1 cellular context compared by ENCODE assay signal in genomic region chr1:43524804-43525203, GRCh38.
A peak's percentile ranks its signal among the peaks of the same experiment; 100 is the strongest.
TF ChIP-seq lines count a peak whose summit lies in the region.

No MANE protein-coding gene starts in this region.

TF ChIP-seq in K562, 482 proteins besides CTCF, POLR2A, EP300 and RAD21 (continued from another document and continues in another):
- no peak for TF ChIP-seq CHAMP1 (IDR thresholded peaks at IDR 0.05)
- TF ChIP-seq FOSL1 (tag; conservative IDR thresholded peaks at IDR 0.05), result no peak
- TF ChIP-seq CREB5 (CRISPR knock-in tag; IDR thresholded peaks at IDR 0.05), result no peak
- TF ChIP-seq PYGO2 (tag; IDR thresholded peaks at IDR 0.05), result no peak
- no peak for TF ChIP-seq STAG1 (CRISPR knock-in tag; IDR thresholded peaks at IDR 0.05; ENCODE audit: borderline replicate concordance)
- TF ChIP-seq CBX1 (IDR thresholded peaks at IDR 0.05; ENCODE audit: low read depth), result no peak
- TF ChIP-seq NCOA1 (IDR thresholded peaks at IDR 0.05; ENCODE audit: low read depth), result no peak
- TF ChIP-seq MXI1 (IDR thresholded peaks at IDR 0.05; ENCODE audit: low read depth, low read length), result no peak
- no peak for TF ChIP-seq ZBTB8A (IDR thresholded peaks at IDR 0.05; ENCODE audit: partially characterized antibody)
- TF ChIP-seq STAT6 (CRISPR knock-in tag; IDR thresholded peaks at IDR 0.05), result peak; percentile 23; the same call in 1 of the 2 replicates
- TF ChIP-seq ZNF277 (CRISPR knock-in tag; IDR thresholded peaks at IDR 0.05; ENCODE audit: borderline replicate concordance), result no peak
- TF ChIP-seq ZFP36 (IDR thresholded peaks at IDR 0.05; ENCODE audit: low read depth, low read length, partially characterized antibody), result no peak
- TF ChIP-seq ZNF41 (CRISPR knock-in tag; conservative IDR thresholded peaks at IDR 0.05), result no peak
- no peak for TF ChIP-seq RB1 (IDR thresholded peaks at IDR 0.05; ENCODE audit: low read depth)
- no peak for TF ChIP-seq KLF6 (CRISPR knock-in tag; IDR thresholded peaks at IDR 0.05; ENCODE audit: borderline replicate concordance)
- TF ChIP-seq U2AF1 (optimal IDR thresholded peaks at IDR 0.05; ENCODE audit: low read depth, low read length), result no peak
- no peak for TF ChIP-seq PCBP2 (IDR thresholded peaks at IDR 0.05; ENCODE audit: low read depth, low read length, poor library complexity, severe bottlenecking)
- TF ChIP-seq MBD2 (IDR thresholded peaks at IDR 0.05; ENCODE audit: borderline replicate concordance, low read depth), result no peak
- TF ChIP-seq SMARCB1 (IDR thresholded peaks at IDR 0.05; ENCODE audit: insufficient read length, low read depth), result no peak
- TF ChIP-seq MBD1 (CRISPR knock-in tag; IDR thresholded peaks at IDR 0.05), result no peak
- TF ChIP-seq E2F8 (IDR thresholded peaks at IDR 0.05; ENCODE audit: low read depth, partially characterized antibody), result no peak
- no peak for TF ChIP-seq NBN (IDR thresholded peaks at IDR 0.05; ENCODE audit: low read depth)
- TF ChIP-seq KLF10 (CRISPR knock-in tag; IDR thresholded peaks at IDR 0.05), result no peak
- TF ChIP-seq SPI1 (IDR thresholded peaks at IDR 0.05; ENCODE audit: borderline replicate concordance, low read depth, low read length), result no peak
- no peak for TF ChIP-seq TFAM (CRISPR knock-in tag; conservative IDR thresholded peaks at IDR 0.05)
- peak; percentile 86 for TF ChIP-seq ZNF407 (IDR thresholded peaks at IDR 0.05; ENCODE audit: low read depth)
- no peak for TF ChIP-seq HOMEZ (CRISPR knock-in tag; IDR thresholded peaks at IDR 0.05)
- TF ChIP-seq USF2 (CRISPR knock-in tag; IDR thresholded peaks at IDR 0.05), result peak; percentile 70
- no peak for TF ChIP-seq FOXJ3 (CRISPR knock-in tag; IDR thresholded peaks at IDR 0.05)
- TF ChIP-seq ETV1 (tag; conservative IDR thresholded peaks at IDR 0.05; ENCODE audit: low read depth), result no peak
- TF ChIP-seq SP1 (CRISPR knock-in tag; IDR thresholded peaks at IDR 0.05), result 0 out of 2 replicates have a peak, but pooled peaks have one; percentile 6
- TF ChIP-seq JUNB (CRISPR knock-in tag; conservative IDR thresholded peaks at IDR 0.05), result no peak
